1 cellular context compared by ENCODE assay signal in genomic region chr1:17053071-17053684, GRCh38.
TF ChIP-seq lines count a peak whose summit lies in the region.

No MANE protein-coding gene starts in this region.

TF ChIP-seq in K562, 482 proteins besides CTCF, POLR2A, EP300 and RAD21 (continues in another document):
- 0 out of 4 replicates have a peak, but pooled peaks of 1 of the 2 experiments have one; percentile 0 for TF ChIP-seq KDM4B (IDR thresholded peaks at IDR 0.05; ENCODE audit: borderline replicate concordance in 2 of 2, low read depth in 1 of 2)
- TF ChIP-seq EP400 (IDR thresholded peaks at IDR 0.05), result peak; percentile 15; the same call in 1 of the 2 replicates
- TF ChIP-seq PKNOX1 (IDR thresholded peaks at IDR 0.05), result peak; percentile 13; the same call in 1 of the 2 replicates
- no peak for TF ChIP-seq RCOR1 (IDR thresholded peaks at IDR 0.05; ENCODE audit: borderline replicate concordance in 1 of 2, low read depth in 2 of 2, low read length in 2 of 2)
- TF ChIP-seq WHSC1 (IDR thresholded peaks at IDR 0.05; ENCODE audit: low read length), result no peak
- TF ChIP-seq MAFK (IDR thresholded peaks at IDR 0.05; ENCODE audit: low read length), result 0 out of 2 replicates have a peak, but pooled peaks have one; percentile 1
- TF ChIP-seq CHD7 (IDR thresholded peaks at IDR 0.05; ENCODE audit: low read depth, low read length), result no peak
- TF ChIP-seq ZNF175 (CRISPR knock-in tag; IDR thresholded peaks at IDR 0.05; ENCODE audit: low read depth), result no peak
- TF ChIP-seq HBP1 (CRISPR knock-in tag; IDR thresholded peaks at IDR 0.05), result 0 out of 2 replicates have a peak, but pooled peaks have one; percentile 23
- no peak for TF ChIP-seq ZHX1 (conservative IDR thresholded peaks at IDR 0.05; ENCODE audit: low read length)
- TF ChIP-seq SP2 (IDR thresholded peaks at IDR 0.05; ENCODE audit: extremely low read depth, low read depth, low read length, poor library complexity, severe bottlenecking), result no peak
- no peak for TF ChIP-seq TAF7 (tag; IDR thresholded peaks at IDR 0.05)
- 0 out of 2 replicates have a peak, but pooled peaks have one; percentile 12 for TF ChIP-seq TCF7 (IDR thresholded peaks at IDR 0.05; ENCODE audit: borderline replicate concordance)
- TF ChIP-seq AFF1 (IDR thresholded peaks at IDR 0.05; ENCODE audit: low read depth in 1 of 2, partially characterized antibody in 2 of 2), result no peak
- TF ChIP-seq TEAD1 (CRISPR knock-in tag; IDR thresholded peaks at IDR 0.05), result 0 out of 4 replicates have a peak, but pooled peaks of 1 of the 2 experiments have one; percentile 43
- peak; percentile 40; the same call in 1 of the 2 replicates for TF ChIP-seq TOE1 (IDR thresholded peaks at IDR 0.05; ENCODE audit: borderline replicate concordance)
- no peak for TF ChIP-seq TOE1 (CRISPR knock-in tag; IDR thresholded peaks at IDR 0.05; ENCODE audit: borderline replicate concordance, low read depth)
- TF ChIP-seq ZNF311 (CRISPR knock-in tag; IDR thresholded peaks at IDR 0.05), result no peak
- no peak for TF ChIP-seq MXD1 (CRISPR knock-in tag; IDR thresholded peaks at IDR 0.05; ENCODE audit: borderline replicate concordance, poor library complexity, severe bottlenecking)
- 0 out of 4 replicates have a peak, but pooled peaks of 1 of the 2 experiments have one; percentile 36 for TF ChIP-seq MLLT1 (IDR thresholded peaks at IDR 0.05)
- TF ChIP-seq BRD9 (IDR thresholded peaks at IDR 0.05; ENCODE audit: low read depth, partially characterized antibody), result no peak
